8 cellular contexts compared by ENCODE assay signal in the genomic region with DNA sequence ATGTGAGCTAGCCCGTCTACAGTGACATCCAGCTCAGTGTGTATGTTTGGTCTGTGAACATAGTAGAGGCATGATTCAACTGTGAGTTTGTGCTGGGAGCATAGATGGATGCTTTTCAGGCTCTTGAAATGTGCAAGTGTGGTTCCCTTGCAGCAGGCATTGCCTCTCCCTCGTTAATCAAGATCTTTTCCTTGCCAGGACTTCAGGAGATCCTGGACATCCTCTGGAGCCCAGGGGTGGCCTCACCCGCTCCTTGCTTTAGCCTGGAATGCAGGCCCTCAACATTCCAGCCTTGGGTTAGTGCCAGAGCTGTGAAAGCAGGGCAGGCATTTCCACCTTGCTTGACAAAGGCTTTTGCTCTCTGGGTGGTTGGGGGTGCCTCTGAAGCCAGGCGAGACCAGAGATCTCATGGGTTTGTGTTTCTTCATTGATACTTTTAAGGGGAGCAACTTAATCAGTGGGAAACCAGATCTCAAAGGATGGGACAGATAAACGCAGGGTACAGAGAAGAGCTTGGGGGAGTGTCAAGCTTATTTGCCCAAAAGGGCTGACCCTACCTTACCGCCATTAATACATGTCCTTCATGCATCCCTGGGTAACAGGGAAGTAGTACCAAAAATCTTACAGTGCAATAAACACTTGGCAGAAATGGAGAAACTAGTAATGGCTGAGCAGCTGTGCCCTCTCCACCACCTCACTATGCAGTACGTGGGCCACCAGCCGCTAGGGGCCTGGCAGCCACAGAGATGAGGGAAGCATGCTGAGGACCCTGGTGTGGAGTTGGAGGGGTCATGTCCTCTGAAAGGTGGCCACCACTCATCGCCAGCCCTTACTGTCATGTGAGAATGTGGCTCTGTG.
A peak's percentile ranks its signal among the peaks of the same experiment; 100 is the strongest.
DNase-seq lines count a peak whose midpoint lies in the region; ATAC-seq and TF ChIP-seq lines count a peak whose summit lies in the region.

No MANE protein-coding gene starts in this region.

- peak overlapping the region; percentile 60 for H3K4me3 Mint-ChIP-seq in Calu3 (ENCODE audit: low read depth, unreplicated experiment)
- peak overlapping the region in 1 of 3 experiments; percentile 3 for H3K4me3 Mint-ChIP-seq in nephron

- H3K4me1 ChIP-seq in HUES64 (ENCODE audit: insufficient read depth, low read length): peaks cover 30% of the 10 kb centered on the region

- H3K36me3 ChIP-seq in HUES64 (ENCODE audit: insufficient read depth, low read length): no peaks in the 10 kb centered on the region

- 90% methylated on average over 9 of the region's 9 CpGs for WGBS in HUES64

- peaks cover 24% of the 10 kb centered on the region for H3K36me3 Mint-ChIP-seq in Calu3 (ENCODE audit: insufficient read depth, unreplicated experiment)
- no peaks in the 10 kb centered on the region for H3K36me3 Mint-ChIP-seq in nephron (ENCODE audit: low read depth)

- peak overlapping the region; percentile 47 for H3K27ac ChIP-seq in HUES64 (ENCODE audit: low read depth, low read length)

- H3K27ac Mint-ChIP-seq in Calu3 (ENCODE audit: unreplicated experiment) (peak overlapping the region; percentile 97), nephron (peak overlapping the region; percentile 67 to 83 (median 82))

- H3K4me1 Mint-ChIP-seq in Calu3 (ENCODE audit: low read depth, unreplicated experiment) (peaks cover 77% of the 10 kb centered on the region), nephron (peaks cover 15% of the 10 kb centered on the region)

- CTCF ChIA-PET in Calu3 (lab: Charles Lee): interaction anchor here (0.9 to 1.4 kb wide), 2 partner anchors 10 to 54 kb away, joined by 3 read pairs; no protein-coding TSS in a partner anchor

- no TSS peak for BruUV-seq in Calu3 (replicated peaks; lab: Mats Ljungman, UMichigan)

- peak; percentile 85 for DNase-seq in Calu3
- peak; percentile 36 for DNase-seq in choroid plexus epithelial cell (ENCODE audit: low read depth)
- no peak for DNase-seq in GM13976 (ENCODE audit: low spot score)
- DNase-seq in HuH-7 (ENCODE audit: low spot score): no peak
- no peak for DNase-seq in DMS153 treated with DMSO at 0.1 percent for 48 hours (lab: John Stamatoyannopoulos, UW; ENCODE audit: unreplicated experiment)

- ATAC-seq in HG03135 (IDR thresholded peaks at IDR 0.05; ENCODE audit: unreplicated experiment): no peak

- no peaks in the 10 kb centered on the region for H3K27me3 Mint-ChIP-seq in Calu3 (ENCODE audit: unreplicated experiment)
- H3K27me3 Mint-ChIP-seq in nephron (ENCODE audit: low read depth): no peaks in the 10 kb centered on the region

- TF ChIP-seq CTCF in Calu3 (IDR thresholded peaks at IDR 0.05; ENCODE audit: unreplicated experiment): no peak
- no peak for TF ChIP-seq CTCF in choroid plexus epithelial cell (conservative IDR thresholded peaks at IDR 0.05; ENCODE audit: low read depth, low read length)
- no peak for TF ChIP-seq CTCF in nephron (IDR thresholded peaks at IDR 0.05; ENCODE audit: unreplicated experiment in 3 of 3)
- no peak for TF ChIP-seq CTCF in GM13976 (IDR thresholded peaks at IDR 0.05; ENCODE audit: borderline replicate concordance, control extremely low read depth, extremely low read depth, insufficient read depth, missing control alignments)

- H3K9me3 Mint-ChIP-seq in Calu3 (ENCODE audit: low read depth, unreplicated experiment) (no peaks in the 10 kb centered on the region), nephron (no peaks in the 10 kb centered on the region)

- no peaks in the 10 kb centered on the region for H3K9me3 ChIP-seq in HUES64 (ENCODE audit: insufficient read depth, low read depth, low read length)

- H3K4me3 ChIP-seq in HUES64 (ENCODE audit: low read length): no peak overlapping the region
- no peak overlapping the region for H3K4me3 ChIP-seq in choroid plexus epithelial cell (ENCODE audit: low read depth, low read length)

- in situ Hi-C loops in GM13976 (cut with MboI; ENCODE audit: low sequenced_read_pairs, unreplicated experiment): no loop called here

- intact Hi-C loops in Calu3 (cut with micrococcal nuclease; ENCODE audit: unreplicated experiment): loop anchor here (2.0 to 5.0 kb wide), 3 partner anchors 40 to 118 kb away; no protein-coding TSS in a partner anchor

- H3K27me3 ChIP-seq in HUES64 (ENCODE audit: insufficient read depth, low read length): no peaks in the 10 kb centered on the region

- peak overlapping the region; percentile 20; the same call in 1 of the 2 replicates for H3K9ac ChIP-seq in HUES64 (ENCODE audit: low read depth, low read length)

Comparison
In these comparisons a context has a peak if more than half of its experiments do, and no peak if none do; other contexts are left out.
1. DNase-seq: peak in Calu3 (single experiment) and choroid plexus epithelial cell (single experiment); none in GM13976 (single experiment), HuH-7 (single experiment) and DMS153 treated with DMSO at 0.1 percent for 48 hours (single experiment).